Comparison of ENCODE assay signal across 9 cellular contexts in genomic region chr2:37195862-37196319, GRCh38. TPM values are rescaled to one million over a fixed set of nuclear protein-coding genes. Genes with fewer than 3 reads are reported as not detected.
DNase-seq lines count a peak whose midpoint lies in the region; ATAC-seq and TF ChIP-seq lines count a peak whose summit lies in the region.
"Not testable (repeated sequence)": the region's sequence is repeated elsewhere in the genome, so short reads cannot be mapped to it uniquely, and the experiment has no call there.
"Had no signal": no experiment of that assay in that cellular context is flagged by ENCODE, and none has a peak within 500 bp of the region (broad histone marks: within the 10 kb centered on the region; RNA-seq: fewer than 3 reads in every experiment).

No MANE protein-coding gene starts in this region.

- peaks cover 1 to 10% (median 9%) of the 10 kb centered on the region in 3 experiments; a peak in 5 of 7 replicates for H3K36me3 Mint-ChIP-seq in H9 (ENCODE audit: insufficient read depth in 1 of 3, low read depth in 3 of 3)
- H3K36me3 Mint-ChIP-seq in activated naive CD4-positive, alpha-beta T cell treated with anti-CD3 and anti-CD28 coated beads, Interleukin-2, amount 10 ng/mL, durations not matched to agents 7 days and 5 days; natural killer cell: not testable (repeated sequence)
- H3K36me3 Mint-ChIP-seq in stimulated activated naive CD8-positive, alpha-beta T cell treated with anti-CD3 and anti-CD28 coated beads, Interleukin-15, Interleukin-2, amounts not matched to agents 100 ng/mL and 50 ng/mL, for 24 hours (ENCODE audit: low read depth) = peaks cover 22% of the 10 kb centered on the region

- H3K9me3 Mint-ChIP-seq in H9; activated naive CD4-positive, alpha-beta T cell treated with anti-CD3 and anti-CD28 coated beads, Interleukin-2, amount 10 ng/mL, durations not matched to agents 7 days and 5 days; natural killer cell; stimulated activated naive CD8-positive, alpha-beta T cell treated with anti-CD3 and anti-CD28 coated beads, Interleukin-15, Interleukin-2, amounts not matched to agents 100 ng/mL and 50 ng/mL, for 24 hours: not testable (repeated sequence)

- not testable (repeated sequence) for H3K79me2 ChIP-seq in H9 (ENCODE audit: insufficient read depth, low read length)

- not testable (repeated sequence) for H4K20me1 ChIP-seq in H9 (ENCODE audit: control insufficient read depth, insufficient read depth, insufficient read length)

- H2BK15ac ChIP-seq in H9 (ENCODE audit: low read depth, low read length) = not testable (repeated sequence)

- intact Hi-C loops in natural killer cell (cut with micrococcal nuclease) = loop anchor here (2.0 kb wide), 1 partner anchor 39 kb away; the partner anchor contains the start of gene EIF2AK2

- H3T11ph ChIP-seq in H9 (ENCODE audit: low read length) = not testable (repeated sequence)

- peak overlapping the region; percentile 52 for H3K4me2 ChIP-seq in H9 (ENCODE audit: insufficient read depth, insufficient read length, low read length)

- not testable (repeated sequence) for H3K4ac ChIP-seq in H9 (ENCODE audit: low read depth, low read length)

- H3K14ac ChIP-seq in H9 (ENCODE audit: insufficient read depth, low read length) = not testable (repeated sequence)

- H2AK5ac ChIP-seq in H9 (ENCODE audit: insufficient read length, low read length) = not testable (repeated sequence)

- H2AFZ ChIP-seq in H9 (ENCODE audit: low read length) = not testable (repeated sequence)

- H2BK120ac ChIP-seq in H9 (ENCODE audit: low read depth, low read length, poor library complexity, severe bottlenecking) = not testable (repeated sequence)

- H3K27ac ChIP-seq in H9 (ENCODE audit: insufficient read length, low read depth, low read length); iPS DF 6.9 (ENCODE audit: low read length): not testable (repeated sequence)
- H3K27ac ChIP-seq in RWPE1 (peak overlapping the region; percentile 87), duodenal mucosa (ENCODE audit: low read depth, low read length) (peak overlapping the region; percentile 92)

- H3K4me1 Mint-ChIP-seq in H9 (peaks cover 47 to 52% of the 10 kb centered on the region in 2 experiments), natural killer cell (peaks cover 26% of the 10 kb centered on the region in 2 donors)
- H3K4me1 Mint-ChIP-seq in activated naive CD4-positive, alpha-beta T cell treated with anti-CD3 and anti-CD28 coated beads, Interleukin-2, amount 10 ng/mL, durations not matched to agents 7 days and 5 days = peaks cover 25% of the 10 kb centered on the region
- peaks cover 40% of the 10 kb centered on the region for H3K4me1 Mint-ChIP-seq in stimulated activated naive CD8-positive, alpha-beta T cell treated with anti-CD3 and anti-CD28 coated beads, Interleukin-15, Interleukin-2, amounts not matched to agents 100 ng/mL and 50 ng/mL, for 24 hours (ENCODE audit: low read depth)

- not testable (repeated sequence) for H3K18ac ChIP-seq in H9 (ENCODE audit: insufficient read length, low read depth, low read length)

- not testable (repeated sequence) for TF ChIP-seq CTCF in AG09309 (IDR thresholded peaks at IDR 0.05; ENCODE audit: control insufficient read depth, insufficient read depth, low read depth, low read length, missing control alignments); H9 (conservative IDR thresholded peaks at IDR 0.05); RWPE1 (conservative IDR thresholded peaks at IDR 0.05; ENCODE audit: low read depth); natural killer cell (IDR thresholded peaks at IDR 0.05)

- no CpG with 5 or more reads among the region's 20 CpGs for WGBS in H9 (ENCODE audit: extremely low coverage, insufficient read length, low lambda C conversion rate)
- WGBS in iPS DF 6.9 (ENCODE audit: insufficient coverage, insufficient read length) = no CpG with 5 or more reads among the region's 20 CpGs

- H3K4me1 ChIP-seq in H9 (ENCODE audit: insufficient read depth, low read length); iPS DF 6.9 (ENCODE audit: control insufficient read depth, insufficient read depth, low read length): not testable (repeated sequence)
- peaks cover 6 to 11% of the 10 kb centered on the region in 2 donors for H3K4me1 ChIP-seq in duodenal mucosa (ENCODE audit: control insufficient read depth in 1 of 2, insufficient read depth in 2 of 2, low read length in 2 of 2)

- H3K79me1 ChIP-seq in H9 (ENCODE audit: insufficient read depth, low read depth, low read length, poor library complexity, severe bottlenecking) = not testable (repeated sequence)

- peak overlapping the region; percentile 56 for H3K9ac ChIP-seq in H9 (ENCODE audit: extremely low read depth, insufficient read length, low read length)
- H3K9ac ChIP-seq in duodenal mucosa (ENCODE audit: low read depth in 1 of 2, low read length in 2 of 2) = peak overlapping the region; percentile 75 to 89

- CTCF ChIA-PET in RWPE1 (lab: Yijun Ruan, JAX); activated naive CD4-positive, alpha-beta T cell treated with anti-CD3 and anti-CD28 coated beads, Interleukin-2, amount 10 ng/mL, durations not matched to agents 7 days and 5 days (lab: Charles Lee): not testable (repeated sequence)

- not testable (repeated sequence) for H3K9me3 ChIP-seq in H9 (ENCODE audit: control insufficient read depth, low read depth, low read length); duodenal mucosa (ENCODE audit: control insufficient read depth in 1 of 2, low read length in 2 of 2); iPS DF 6.9 (ENCODE audit: control insufficient read depth, insufficient read depth, low read length)

- POLR2A ChIA-PET in RWPE1 (lab: Yijun Ruan, JAX; ENCODE audit: low non-redundant PET) = not testable (repeated sequence)

- not testable (repeated sequence) for ATAC-seq in natural killer cell

- not testable (repeated sequence) for H3K23me2 ChIP-seq in H9 (ENCODE audit: insufficient read length, low read depth, low read length, poor library complexity, severe bottlenecking)

- H3K23ac ChIP-seq in H9 (ENCODE audit: insufficient read length, low read depth, low read length) = not testable (repeated sequence)

- H3K56ac ChIP-seq in H9 (ENCODE audit: insufficient read length, low read depth, low read length) = not testable (repeated sequence)

- H3K36me3 ChIP-seq in duodenal mucosa (ENCODE audit: control insufficient read depth in 1 of 2, insufficient read depth in 2 of 2, low read length in 2 of 2); iPS DF 6.9 (ENCODE audit: control insufficient read depth, insufficient read depth, low read length): not testable (repeated sequence)

- H3K4me3 Mint-ChIP-seq in H9 = peak overlapping the region in 1 of 2 experiments; percentile 82; a peak in 2 of 5 replicates
- H3K4me3 Mint-ChIP-seq in activated naive CD4-positive, alpha-beta T cell treated with anti-CD3 and anti-CD28 coated beads, Interleukin-2, amount 10 ng/mL, durations not matched to agents 7 days and 5 days = peak overlapping the region; percentile 100
- H3K4me3 Mint-ChIP-seq in natural killer cell = peak overlapping the region; percentile 100
- peak overlapping the region; percentile 96 for H3K4me3 Mint-ChIP-seq in stimulated activated naive CD8-positive, alpha-beta T cell treated with anti-CD3 and anti-CD28 coated beads, Interleukin-15, Interleukin-2, amounts not matched to agents 100 ng/mL and 50 ng/mL, for 24 hours

- not testable (repeated sequence) for H2BK12ac ChIP-seq in H9 (ENCODE audit: insufficient read length, low read depth, low read length)

- H2BK20ac ChIP-seq in H9 (ENCODE audit: low read depth, low read length, poor library complexity, severe bottlenecking) = not testable (repeated sequence)

- not testable (repeated sequence) for DNase-seq in AG09309 (ENCODE audit: low read depth); H9; RWPE1 (ENCODE audit: low spot score); activated naive CD4-positive, alpha-beta T cell treated with anti-CD3 and anti-CD28 coated beads, Interleukin-2, amount 10 ng/mL, durations not matched to agents 7 days and 5 days; iPS DF 6.9 (ENCODE audit: low read depth, low spot score); natural killer cell

- H3K4me3 ChIP-seq in AG09309 (ENCODE audit: control insufficient read depth, low read depth, low read length) = peak overlapping the region; percentile 81
- H3K4me3 ChIP-seq in duodenal mucosa (ENCODE audit: low read depth in 1 of 2, low read length in 2 of 2) = peak overlapping the region; percentile 83 to 93
- peak overlapping the region; percentile 83; the same call in 1 of the 2 replicates for H3K4me3 ChIP-seq in iPS DF 6.9 (ENCODE audit: low read length)

- H4K8ac ChIP-seq in H9 (replicated peaks; ENCODE audit: insufficient read length, low read depth, low read length) = not testable (repeated sequence)

- not testable (repeated sequence) for H3K27me3 Mint-ChIP-seq in H9 (ENCODE audit: low read depth); natural killer cell (ENCODE audit: low read depth in 2 of 2); stimulated activated naive CD8-positive, alpha-beta T cell treated with anti-CD3 and anti-CD28 coated beads, Interleukin-15, Interleukin-2, amounts not matched to agents 100 ng/mL and 50 ng/mL, for 24 hours
- peaks cover 13% of the 10 kb centered on the region for H3K27me3 Mint-ChIP-seq in activated naive CD4-positive, alpha-beta T cell treated with anti-CD3 and anti-CD28 coated beads, Interleukin-2, amount 10 ng/mL, durations not matched to agents 7 days and 5 days

- not testable (repeated sequence) for H2BK5ac ChIP-seq in H9 (ENCODE audit: insufficient read length, low read length)

- H3K27ac Mint-ChIP-seq in H9 (peak overlapping the region; percentile 73 to 94 (median 85); a peak in 3 of 7 replicates), natural killer cell (peak overlapping the region; percentile 98)
- H3K27ac Mint-ChIP-seq in activated naive CD4-positive, alpha-beta T cell treated with anti-CD3 and anti-CD28 coated beads, Interleukin-2, amount 10 ng/mL, durations not matched to agents 7 days and 5 days = peak overlapping the region; percentile 97
- peak overlapping the region; percentile 98 for H3K27ac Mint-ChIP-seq in stimulated activated naive CD8-positive, alpha-beta T cell treated with anti-CD3 and anti-CD28 coated beads, Interleukin-15, Interleukin-2, amounts not matched to agents 100 ng/mL and 50 ng/mL, for 24 hours

- H4K5ac ChIP-seq in H9 (ENCODE audit: insufficient read length, low read depth, low read length) = not testable (repeated sequence)

- H3K27me3 ChIP-seq in H9 (ENCODE audit: insufficient read depth, low read length); duodenal mucosa (ENCODE audit: control insufficient read depth in 1 of 2, insufficient read depth in 2 of 2, low read length in 2 of 2); iPS DF 6.9 (ENCODE audit: control insufficient read depth, insufficient read depth, low read length): not testable (repeated sequence)

- H4K91ac ChIP-seq in H9 (ENCODE audit: insufficient read length, low read depth, low read length) = not testable (repeated sequence)

RNA-seq across cellular contexts. Expression of gene CEBPZOS, which starts 0.4 kb away (rescaled TPM):
- total RNA-seq in H9 (2021) (0.64 and 1.5 TPM in 2 replicates), natural killer cell (10 to 100 TPM; 30.3 to 37.0 (median 30.9) TPM)

RNA-seq across cellular contexts. Expression of gene SULT6B1, which starts 7.4 kb away (rescaled TPM):
- total RNA-seq in H9 (2021) (not detected in 2 replicates), natural killer cell (not detected)
- total RNA-seq: mucosa of descending colon had no signal

RNA-seq across cellular contexts. Expression of gene CEBPZ, which starts 35.5 kb away (rescaled TPM):
- total RNA-seq in H9 (2021) = 252 and 281 TPM in 2 replicates
- 10 to 100 TPM; 51.0 to 58.1 (median 54.5) TPM for total RNA-seq in natural killer cell

RNA-seq across cellular contexts. Expression of gene NDUFAF7, which starts 35.6 kb away (rescaled TPM):
- total RNA-seq in H9 (2021) = 103 and 108 TPM in 2 replicates
- total RNA-seq in natural killer cell = 10 to 100 TPM; 13.4 to 24.1 (median 19.7) TPM

RNA-seq across cellular contexts. Expression of gene EIF2AK2, which starts 39.1 kb away (rescaled TPM):
- total RNA-seq in H9 (2021) (54.2 and 55.7 TPM in 2 replicates), natural killer cell (10 to 100 TPM; 29.9 to 47.3 (median 43.9) TPM)

Comparison
In these comparisons a context has a peak if more than half of its experiments do, and no peak if none do; other contexts are left out.
1. RNA of gene CEBPZOS, which starts 0.4 kb away (total RNA-seq): 30.3 to 37.0 TPM in natural killer cell; 0.64 to 1.5 TPM in H9; every median in the first group is over 10 times any median in the second.
2. Peak in every context shown above with its lines, with median percentiles within 50 percentile points of each other: H3K4me3 ChIP-seq and H3K27ac Mint-ChIP-seq.